ENCODE assay signal across 13 cellular contexts in the genomic region with DNA sequence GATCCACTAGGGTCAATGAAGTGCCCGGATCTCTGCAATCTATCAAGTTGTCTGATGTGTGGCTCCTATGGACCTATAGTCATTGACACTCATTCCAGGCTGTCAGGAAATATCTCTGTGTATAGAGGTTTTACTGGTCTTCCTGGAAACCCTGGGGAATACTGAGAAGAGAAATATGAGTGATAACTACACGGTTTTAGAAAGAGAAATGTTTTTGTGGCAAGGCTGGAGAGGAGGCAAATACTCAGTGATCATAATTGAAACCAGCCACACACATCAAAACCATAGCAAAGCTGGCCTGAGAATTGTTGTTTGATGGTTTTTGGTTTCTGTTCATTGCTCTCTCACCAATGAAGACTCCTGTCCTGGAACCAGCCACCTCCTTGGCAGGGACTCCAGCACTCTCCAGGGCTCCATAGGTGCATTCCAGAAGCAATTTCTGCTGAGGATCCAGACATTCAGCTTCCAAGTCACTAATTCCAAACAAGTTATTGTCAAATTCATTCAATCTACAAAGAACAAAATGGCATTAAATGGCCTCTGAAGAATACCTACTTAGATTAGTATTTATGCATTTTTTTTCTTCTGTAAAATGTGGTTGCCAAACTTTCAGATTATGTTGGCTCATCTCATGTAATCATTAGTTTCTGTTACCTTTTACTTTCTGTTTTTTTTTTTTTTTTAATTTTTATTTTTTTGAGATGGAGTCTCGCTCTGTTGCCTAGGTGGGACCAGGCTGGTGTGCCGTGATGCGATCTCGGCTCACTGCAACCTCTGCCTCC.
A peak's percentile ranks its signal among the peaks of the same experiment; 100 is the strongest.
DNase-seq lines count a peak whose midpoint lies in the region; ATAC-seq and TF ChIP-seq lines count a peak whose summit lies in the region.
"Had no signal": no experiment of that assay in that cellular context is flagged by ENCODE, and none has a peak within 500 bp of the region (broad histone marks: within the 10 kb centered on the region; RNA-seq: fewer than 3 reads in every experiment).

No MANE protein-coding gene starts in this region.

- peaks cover 3% of the 10 kb centered on the region for H3K9me3 Mint-ChIP-seq in activated CD8-positive, alpha-beta T cell treated with anti-CD3 and anti-CD28 coated beads for 36 hours

- no peak overlapping the region for H3K27ac ChIP-seq in tibial artery
- H3K27ac ChIP-seq: ascending aorta, thoracic aorta had no signal

- in situ Hi-C loops in GM13977 (cut with MboI; ENCODE audit: low pct_unique_long_range_greater_than_20kb, low sequenced_read_pairs, unreplicated experiment), result no loop called here

- no peaks in the 10 kb centered on the region for H3K27me3 Mint-ChIP-seq in activated CD8-positive, alpha-beta T cell treated with anti-CD3 and anti-CD28 coated beads for 36 hours

- CTCF ChIA-PET in activated CD8-positive, alpha-beta T cell treated with anti-CD3 and anti-CD28 coated beads for 36 hours (lab: Charles Lee), result no interaction called here

- H3K27ac Mint-ChIP-seq in activated CD8-positive, alpha-beta T cell treated with anti-CD3 and anti-CD28 coated beads for 36 hours, result peak overlapping the region; percentile 35

- no peaks in the 10 kb centered on the region for H3K4me1 ChIP-seq in tibial artery
- H3K4me1 ChIP-seq: ascending aorta had no signal

- no peak overlapping the region for H3K4me3 ChIP-seq in tibial artery
- H3K4me3 ChIP-seq: ascending aorta, thoracic aorta had no signal

- peaks cover 24% of the 10 kb centered on the region for H3K4me1 Mint-ChIP-seq in activated CD8-positive, alpha-beta T cell treated with anti-CD3 and anti-CD28 coated beads for 36 hours (ENCODE audit: low read depth)

- H3K36me3 ChIP-seq in tibial artery, result peaks cover 0 to 8% (median 0%) of the 10 kb centered on the region in 3 donors
- H3K36me3 ChIP-seq: ascending aorta, thoracic aorta had no signal

- peak; percentile 51 for DNase-seq in GM13977 (ENCODE audit: low spot score)
- peak; percentile 20 for DNase-seq in activated CD8-positive, alpha-beta T cell treated with anti-CD3 and anti-CD28 coated beads for 36 hours
- no peak for DNase-seq in cortex of kidney (lab: John Stamatoyannopoulos, UW)
- DNase-seq in NCI-H187 treated with DMSO at 0.1 percent for 48 hours (lab: John Stamatoyannopoulos, UW), result no peak
- no peak for DNase-seq in tibial artery
- DNase-seq in D341Med (ENCODE audit: low spot score), result no peak
- DNase-seq: DMS79, mesendoderm, NCI-H526 had no signal

- intact Hi-C loops in activated CD8-positive, alpha-beta T cell treated with anti-CD3 and anti-CD28 coated beads for 36 hours (cut with micrococcal nuclease), result no loop called here
- intact Hi-C loops in tibial artery (cut with DNase I; ENCODE audit: low total_unique reads), result no loop called here

- no peak for TF ChIP-seq CTCF in GM13977 (IDR thresholded peaks at IDR 0.05; ENCODE audit: extremely low read depth, insufficient read depth, missing control alignments)
- no peak for TF ChIP-seq CTCF in activated CD8-positive, alpha-beta T cell treated with anti-CD3 and anti-CD28 coated beads for 36 hours (IDR thresholded peaks at IDR 0.05)
- TF ChIP-seq CTCF in tibial artery (IDR thresholded peaks at IDR 0.05), result no peak

- H3K36me3 Mint-ChIP-seq in activated CD8-positive, alpha-beta T cell treated with anti-CD3 and anti-CD28 coated beads for 36 hours (ENCODE audit: low read depth), result peaks cover 8% of the 10 kb centered on the region

- H3K4me3 Mint-ChIP-seq in activated CD8-positive, alpha-beta T cell treated with anti-CD3 and anti-CD28 coated beads for 36 hours, result no peak overlapping the region

- H3K9me3 ChIP-seq in tibial artery, result no peaks in the 10 kb centered on the region
- H3K9me3 ChIP-seq: ascending aorta, thoracic aorta had no signal

- no peaks in the 10 kb centered on the region for H3K27me3 ChIP-seq in tibial artery
- H3K27me3 ChIP-seq: ascending aorta had no signal

- peak; percentile 87 for ATAC-seq in GM19351 (IDR thresholded peaks at IDR 0.05; ENCODE audit: unreplicated experiment)
- ATAC-seq in HG02938 (IDR thresholded peaks at IDR 0.05; ENCODE audit: unreplicated experiment), result peak; percentile 94
- peak; percentile 87 for ATAC-seq in activated CD8-positive, alpha-beta T cell treated with anti-CD3 and anti-CD28 coated beads for 36 hours

- POLR2A ChIA-PET in activated CD8-positive, alpha-beta T cell treated with anti-CD3 and anti-CD28 coated beads for 36 hours (lab: Charles Lee), result no interaction called here

Comparison
In these comparisons a context has a peak if more than half of its experiments do, and no peak if none do; other contexts are left out.
1. DNase-seq: peak in GM13977 (single experiment) and activated CD8-positive, alpha-beta T cell treated with anti-CD3 and anti-CD28 coated beads for 36 hours (single experiment); none in cortex of kidney (single experiment), NCI-H187 treated with DMSO at 0.1 percent for 48 hours (single experiment), tibial artery (0 of 2) and D341Med (single experiment).
2. Peak in every context shown above with its lines, with median percentiles within 50 percentile points of each other: ATAC-seq.